7 cellular contexts compared by ENCODE assay signal in the genomic region with DNA sequence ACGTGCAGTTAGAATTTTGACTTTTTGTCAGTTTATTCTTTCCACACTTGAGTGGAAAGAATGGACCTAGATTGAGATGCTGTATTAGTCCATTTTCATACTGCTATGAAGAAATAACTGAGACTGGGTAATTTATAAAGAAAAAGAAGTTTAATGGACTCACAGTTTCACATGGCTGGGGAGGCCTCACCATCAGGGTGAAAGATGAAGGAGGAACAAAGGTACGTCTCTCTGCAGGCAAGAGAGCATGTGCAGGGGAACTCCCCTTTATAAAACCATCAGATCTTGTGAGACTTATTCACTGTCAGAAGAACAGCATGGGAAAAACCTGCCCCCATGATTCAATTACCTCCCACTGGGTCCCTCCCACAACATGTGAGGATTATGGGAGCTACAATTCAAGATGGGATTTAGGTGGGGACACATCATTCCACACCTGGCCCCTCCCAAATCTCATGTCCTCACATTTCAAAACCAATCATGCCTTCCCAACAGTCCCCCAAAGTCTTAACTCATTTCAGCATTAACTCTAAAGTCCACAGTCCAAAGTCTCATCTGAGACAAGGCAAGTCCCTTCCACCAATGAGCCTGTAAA.
DNase-seq lines count a peak whose midpoint lies in the region; ATAC-seq, FAIRE-seq and TF ChIP-seq lines count a peak whose summit lies in the region.
"Not testable (repeated sequence)": the region's sequence is repeated elsewhere in the genome, so short reads cannot be mapped to it uniquely, and the experiment has no call there.

No MANE protein-coding gene starts in this region.

- ATAC-seq in GM18861 (IDR thresholded peaks at IDR 0.05; ENCODE audit: unreplicated experiment), result peak; percentile 34
- ATAC-seq in activated CD8-positive, alpha-beta T cell treated with anti-CD3 and anti-CD28 coated beads for 36 hours, result peak; percentile 43
- ATAC-seq in activated naive CD8-positive, alpha-beta T cell treated with anti-CD3 and anti-CD28 coated beads, Interleukin-2, amount 50 U/mL, for 24 hours, result peak; percentile 59

- H3K9me3 Mint-ChIP-seq in activated CD8-positive, alpha-beta T cell treated with anti-CD3 and anti-CD28 coated beads for 36 hours; activated naive CD8-positive, alpha-beta T cell treated with anti-CD3 and anti-CD28 coated beads, Interleukin-2, amount 50 U/mL, for 24 hours: not testable (repeated sequence)

- not testable (repeated sequence) for DNase-seq in GM18507 (ENCODE audit: extremely low spot score, insufficient read length, low read depth); GM19239 (ENCODE audit: insufficient read length, low spot score); activated CD8-positive, alpha-beta T cell treated with anti-CD3 and anti-CD28 coated beads for 36 hours; activated naive CD8-positive, alpha-beta T cell treated with anti-CD3 and anti-CD28 coated beads, Interleukin-2, amount 50 U/mL, for 24 hours
- peak; percentile 3 for DNase-seq in stimulated activated CD4-positive, alpha-beta T cell treated with anti-CD3 and anti-CD28 coated beads, Interleukin-4, amount 100 ng/mL, for 24 hours

- peak overlapping the region; percentile 66 for H3K27ac ChIP-seq in OCI-LY3 (ENCODE audit: low read length)

- peaks cover 20% of the 10 kb centered on the region for H3K4me1 Mint-ChIP-seq in activated CD8-positive, alpha-beta T cell treated with anti-CD3 and anti-CD28 coated beads for 36 hours (ENCODE audit: low read depth)
- peaks cover 26% of the 10 kb centered on the region for H3K4me1 Mint-ChIP-seq in activated naive CD8-positive, alpha-beta T cell treated with anti-CD3 and anti-CD28 coated beads, Interleukin-2, amount 50 U/mL, for 24 hours

- H3K27me3 Mint-ChIP-seq in activated CD8-positive, alpha-beta T cell treated with anti-CD3 and anti-CD28 coated beads for 36 hours; activated naive CD8-positive, alpha-beta T cell treated with anti-CD3 and anti-CD28 coated beads, Interleukin-2, amount 50 U/mL, for 24 hours: not testable (repeated sequence)

- H3K9me3 ChIP-seq in OCI-LY3 (ENCODE audit: insufficient read depth, low read length), result not testable (repeated sequence)

- H3K4me3 Mint-ChIP-seq in activated CD8-positive, alpha-beta T cell treated with anti-CD3 and anti-CD28 coated beads for 36 hours; activated naive CD8-positive, alpha-beta T cell treated with anti-CD3 and anti-CD28 coated beads, Interleukin-2, amount 50 U/mL, for 24 hours: not testable (repeated sequence)

- H3K9ac ChIP-seq in OCI-LY3 (ENCODE audit: low read length), result peak overlapping the region; percentile 63

- H3K27me3 ChIP-seq in OCI-LY3 (ENCODE audit: low read depth, low read length), result not testable (repeated sequence)

- peak overlapping the region; percentile 73 for H3K4me2 ChIP-seq in OCI-LY3 (ENCODE audit: low read length)

- peaks cover 59% of the 10 kb centered on the region for H3K4me1 ChIP-seq in OCI-LY3 (ENCODE audit: low read length)

- POLR2A ChIA-PET in activated CD8-positive, alpha-beta T cell treated with anti-CD3 and anti-CD28 coated beads for 36 hours (lab: Charles Lee), result not testable (repeated sequence)

- not testable (repeated sequence) for H2AFZ ChIP-seq in OCI-LY3 (ENCODE audit: low read depth, low read length)

- intact Hi-C loops in activated CD8-positive, alpha-beta T cell treated with anti-CD3 and anti-CD28 coated beads for 36 hours (cut with micrococcal nuclease), result not testable (repeated sequence)

- H3K36me3 ChIP-seq in OCI-LY3 (replicated peaks; ENCODE audit: low read depth, low read length), result not testable (repeated sequence)

- H3K4me3 ChIP-seq in OCI-LY3 (ENCODE audit: low read length), result peak overlapping the region; percentile 61

- H4K20me1 ChIP-seq in OCI-LY3 (ENCODE audit: insufficient read depth, low read length), result not testable (repeated sequence)

- H3K36me3 Mint-ChIP-seq in activated CD8-positive, alpha-beta T cell treated with anti-CD3 and anti-CD28 coated beads for 36 hours (ENCODE audit: low read depth); activated naive CD8-positive, alpha-beta T cell treated with anti-CD3 and anti-CD28 coated beads, Interleukin-2, amount 50 U/mL, for 24 hours (ENCODE audit: low read depth): not testable (repeated sequence)

- H3K27ac Mint-ChIP-seq in activated CD8-positive, alpha-beta T cell treated with anti-CD3 and anti-CD28 coated beads for 36 hours; activated naive CD8-positive, alpha-beta T cell treated with anti-CD3 and anti-CD28 coated beads, Interleukin-2, amount 50 U/mL, for 24 hours: not testable (repeated sequence)

- H3K79me2 ChIP-seq in OCI-LY3 (ENCODE audit: low read length), result not testable (repeated sequence)

- TF ChIP-seq CTCF in OCI-LY3 (IDR thresholded peaks at IDR 0.05; ENCODE audit: low read depth, low read length); activated CD8-positive, alpha-beta T cell treated with anti-CD3 and anti-CD28 coated beads for 36 hours (IDR thresholded peaks at IDR 0.05): not testable (repeated sequence)

- CTCF ChIA-PET in activated CD8-positive, alpha-beta T cell treated with anti-CD3 and anti-CD28 coated beads for 36 hours (lab: Charles Lee), result not testable (repeated sequence)

- peak; percentile 80 for FAIRE-seq in GM18507 (lab: Jason Lieb, UNC)
- FAIRE-seq in GM19239 (lab: Jason Lieb, UNC), result peak; percentile 80
